12 cellular contexts compared by ENCODE assay signal in the genomic region with DNA sequence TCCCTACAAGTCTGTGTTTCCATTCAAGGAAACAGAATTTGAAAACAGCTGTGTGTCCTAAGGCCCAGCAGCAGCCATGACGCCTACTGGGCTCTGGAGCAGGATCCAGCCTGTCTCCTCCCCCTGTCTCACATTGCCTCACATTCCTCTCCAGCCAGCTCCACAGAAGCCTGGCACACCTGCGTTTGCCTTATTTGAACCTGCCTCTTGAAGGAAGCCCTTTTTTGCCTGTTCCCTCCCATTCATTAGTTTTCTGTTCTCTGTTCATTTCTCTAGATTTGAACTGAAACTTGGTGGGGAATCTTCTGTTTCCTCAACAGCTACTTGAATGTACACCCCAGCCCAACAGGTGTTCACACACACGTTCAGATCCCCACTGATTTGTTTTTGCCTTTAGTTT.
A peak's percentile ranks its signal among the peaks of the same experiment; 100 is the strongest.
DNase-seq lines count a peak whose midpoint lies in the region; ATAC-seq, FAIRE-seq and TF ChIP-seq lines count a peak whose summit lies in the region.
"Had no signal": no experiment of that assay in that cellular context is flagged by ENCODE, and none has a peak within 500 bp of the region (broad histone marks: within the 10 kb centered on the region; RNA-seq: fewer than 3 reads in every experiment).

No MANE protein-coding gene starts in this region.

- no peaks in the 10 kb centered on the region for H3K27me3 ChIP-seq in H1 (replicated peaks in 1 of 4; ENCODE audit: control insufficient read depth in 3 of 4, extremely low read depth in 1 of 4, insufficient read depth in 3 of 4, low read length in 3 of 4)

- H3K23me2 ChIP-seq in H1 (ENCODE audit: low read depth, low read length) = no peaks in the 10 kb centered on the region

- no peak overlapping the region for H3K4me3 ChIP-seq in H1 (ENCODE audit: extremely low read depth in 1 of 4, insufficient read depth in 2 of 4, low read depth in 3 of 4, low read length in 4 of 4)
- H3K4me3 ChIP-seq: SK-N-MC had no signal

- H2AK5ac ChIP-seq in H1 (ENCODE audit: low read depth, low read length) = no peak overlapping the region

- no peak overlapping the region for H3K18ac ChIP-seq in H1 (ENCODE audit: extremely low read depth, low read length)

- no peak overlapping the region for H2BK12ac ChIP-seq in H1 (ENCODE audit: low read depth, low read length)

- no peaks in the 10 kb centered on the region for H4K20me1 ChIP-seq in H1 (replicated peaks in 1 of 2; ENCODE audit: control insufficient read depth in 1 of 2, insufficient read depth in 2 of 2, low read length in 2 of 2)

- TF ChIP-seq POLR2A in H1 (IDR thresholded peaks at IDR 0.05; ENCODE audit: control extremely low read depth in 1 of 2, low read depth in 2 of 2, low read length in 2 of 2) (no peak), GM12891 (IDR thresholded peaks at IDR 0.05; ENCODE audit: low read depth, low read length) (no peak)

- ATAC-seq in GM18498 (IDR thresholded peaks at IDR 0.05; ENCODE audit: unreplicated experiment) (peak; percentile 57), GM19468 (IDR thresholded peaks at IDR 0.05; ENCODE audit: extremely low read depth, unreplicated experiment) (peak; percentile 71), HG02943 (IDR thresholded peaks at IDR 0.05; ENCODE audit: low read depth, unreplicated experiment) (peak; percentile 56), Right ventricle myocardium superior (ENCODE audit: poor library complexity) (no peak)

- no peak overlapping the region for H4K8ac ChIP-seq in H1 (ENCODE audit: extremely low read depth, insufficient read depth, low read length)

- H2BK5ac ChIP-seq in H1 (ENCODE audit: low read depth, low read length) = no peak overlapping the region

- no peak overlapping the region for H3K9ac ChIP-seq in H1 (replicated peaks in 1 of 4; ENCODE audit: extremely low read depth in 1 of 4, low read depth in 3 of 4, low read length in 3 of 4)

- H2BK20ac ChIP-seq in H1 (ENCODE audit: low read length) = no peak overlapping the region

- H3K79me1 ChIP-seq in H1 (ENCODE audit: low read depth, low read length) = no peaks in the 10 kb centered on the region

- H3K9me3 ChIP-seq in H1 (ENCODE audit: insufficient read depth in 2 of 2, low read depth in 1 of 2, low read length in 1 of 2) = no peaks in the 10 kb centered on the region; a peak in 1 of 4 replicates

- TF ChIP-seq EP300 in H1 (IDR thresholded peaks at IDR 0.05; ENCODE audit: borderline replicate concordance in 1 of 2, low read depth in 2 of 2, low read length in 2 of 2) = no peak

- H3K27ac ChIP-seq in H1 (ENCODE audit: low read depth, low read length) = no peak overlapping the region
- H3K27ac ChIP-seq: SK-N-MC had no signal

- H2BK120ac ChIP-seq in H1 (replicated peaks; ENCODE audit: low read depth, low read length) = no peak overlapping the region

- CTCF ChIA-PET in H1 (lab: Charles Lee; ENCODE audit: partially characterized antibody) = no interaction called here

- DNase-seq in H1 (ENCODE audit: low read depth in 1 of 2, low spot score in 2 of 2) (no peak), NCI-H2196 (lab: John Stamatoyannopoulos, UW; ENCODE audit: unreplicated experiment) (no peak), Kasumi-1 (lab: John Stamatoyannopoulos, UW) (no peak), GM12891 (ENCODE audit: insufficient read length, low spot score) (no peak), Right ventricle myocardium superior (no peak)
- DNase-seq: ACHN; activated CD8-positive, alpha-beta memory T cell treated with anti-CD3 and anti-CD28 coated beads, Interleukin-2, amount 50 U/mL, for 4 hours; NCI-H1694 treated with DMSO at 0.1 percent for 48 hours had no signal

- intact Hi-C loops in Right ventricle myocardium superior (cut with DNase I) = no loop called here

- no peak for TF ChIP-seq RAD21 in H1 (IDR thresholded peaks at IDR 0.05 in 1 of 2, conservative IDR thresholded peaks at IDR 0.05 in 1 of 2; ENCODE audit: low read depth in 2 of 2, low read length in 2 of 2)

- H3K4me2 ChIP-seq in H1 (ENCODE audit: insufficient read depth in 1 of 2, low read depth in 2 of 2, low read length in 2 of 2) = no peak overlapping the region

- FAIRE-seq in H1 (lab: Jason Lieb, UNC) = no peak
- FAIRE-seq in GM12891 (lab: Jason Lieb, UNC) = no peak

- TF ChIP-seq CTCF in H1 (IDR thresholded peaks at IDR 0.05; ENCODE audit: control extremely low read depth in 1 of 3, insufficient read depth in 1 of 3, low read depth in 1 of 3, low read length in 3 of 3) = no peak

- H4K5ac ChIP-seq in H1 (ENCODE audit: insufficient read length, low read depth, low read length) = no peak overlapping the region

- H4K91ac ChIP-seq in H1 (replicated peaks; ENCODE audit: insufficient read length, low read length) = no peak overlapping the region

- POLR2A ChIA-PET in H1 (lab: Charles Lee; ENCODE audit: partially characterized antibody) = no interaction called here

- 0 out of 2 replicates have a peak overlapping the region, but pooled peaks have one; percentile 15 for H2AFZ ChIP-seq in H1 (ENCODE audit: low read length)

- no peak overlapping the region for H3K56ac ChIP-seq in H1 (replicated peaks; ENCODE audit: insufficient read length, low read depth, low read length)

- H3K14ac ChIP-seq in H1 (ENCODE audit: insufficient read length) = no peak overlapping the region

- no peak overlapping the region for H2BK15ac ChIP-seq in H1 (ENCODE audit: low read length)

- H3K4ac ChIP-seq in H1 (replicated peaks; ENCODE audit: insufficient read length, low read depth, low read length) = no peak overlapping the region

- no peaks in the 10 kb centered on the region for H3K36me3 ChIP-seq in H1 (ENCODE audit: control insufficient read depth in 2 of 4, insufficient read depth in 4 of 4, low read length in 3 of 4)

- H3K79me2 ChIP-seq in H1 (ENCODE audit: control insufficient read depth in 1 of 2, insufficient read depth in 2 of 2, low read length in 2 of 2) = no peaks in the 10 kb centered on the region

- peaks cover 0 to 5% (median 2%) of the 10 kb centered on the region in 4 experiments; a peak in 2 of 7 replicates for H3K4me1 ChIP-seq in H1 (replicated peaks in 1 of 4; ENCODE audit: control insufficient read depth in 3 of 4, insufficient read depth in 4 of 4, low read length in 3 of 4)

- no peak overlapping the region for H3K23ac ChIP-seq in H1 (ENCODE audit: insufficient read length)

- WGBS in H1 (ENCODE audit: extremely low coverage in 1 of 2, insufficient coverage in 1 of 2, insufficient read length in 1 of 2, insufficient replicate concordance in 2 of 2, low coverage in 1 of 2, low lambda C conversion rate in 2 of 2, missing lambda C conversion rate in 1 of 2), 2 experiments = 90% methylated on average over 3 of the region's 3 CpGs; no CpG with 5 or more reads in 1 of the 2 experiments

TF ChIP-seq in H1, 55 proteins besides CTCF, POLR2A, EP300 and RAD21:
- TF ChIP-seq YY1 (IDR thresholded peaks at IDR 0.05; ENCODE audit: low read depth, low read length) = 0 out of 2 replicates have a peak, but pooled peaks have one; percentile 53
- no peak for TF ChIP-seq CREB1 (IDR thresholded peaks at IDR 0.05)
- 0 out of 2 replicates have a peak, but pooled peaks have one; percentile 27 for TF ChIP-seq TEAD4 (IDR thresholded peaks at IDR 0.05; ENCODE audit: low read depth, low read length)
TF ChIP-seq in H1: peak in this region for 2.

TF ChIP-seq in GM12891, 5 proteins besides CTCF, POLR2A, EP300 and RAD21:
- TF ChIP-seq SPI1 (IDR thresholded peaks at IDR 0.05; ENCODE audit: low read depth, low read length) = no peak
- no peak for TF ChIP-seq TAF1 (IDR thresholded peaks at IDR 0.05; ENCODE audit: low read depth, low read length)
- no peak for TF ChIP-seq POLR2AphosphoS5 (IDR thresholded peaks at IDR 0.05; ENCODE audit: low read depth, low read length)
- TF ChIP-seq POU2F2 (IDR thresholded peaks at IDR 0.05; ENCODE audit: low read depth, low read length) = no peak
- TF ChIP-seq PAX5 (IDR thresholded peaks at IDR 0.05; ENCODE audit: insufficient read depth, low read length, severe bottlenecking) = no peak
